1 cellular context compared by ENCODE assay signal in genomic region chr16:57379579-57379978, GRCh38.
TF ChIP-seq lines count a peak whose summit lies in the region.

No MANE protein-coding gene starts in this region.

TF ChIP-seq in H1, 55 proteins besides CTCF, POLR2A, EP300 and RAD21:
- no peak for TF ChIP-seq KDM5A (IDR thresholded peaks at IDR 0.05; ENCODE audit: low read length)
- no peak for TF ChIP-seq ZNF274 (IDR thresholded peaks at IDR 0.05; ENCODE audit: borderline replicate concordance, extremely low read depth, low read length)
- TF ChIP-seq PHF8 (conservative IDR thresholded peaks at IDR 0.05; ENCODE audit: low read depth, low read length) = no peak
- TF ChIP-seq BCL11A (IDR thresholded peaks at IDR 0.05; ENCODE audit: low read depth in 2 of 2, low read length in 2 of 2) = no peak
- TF ChIP-seq KDM4A (IDR thresholded peaks at IDR 0.05; ENCODE audit: low read depth, low read length, severe bottlenecking) = no peak
- no peak for TF ChIP-seq RFX5 (IDR thresholded peaks at IDR 0.05; ENCODE audit: borderline replicate concordance, low read depth, low read length)
- no peak for TF ChIP-seq TAF1 (IDR thresholded peaks at IDR 0.05; ENCODE audit: low read depth, low read length)
- TF ChIP-seq USF2 (IDR thresholded peaks at IDR 0.05; ENCODE audit: low read length) = no peak
- TF ChIP-seq RNF2 (IDR thresholded peaks at IDR 0.05; ENCODE audit: borderline replicate concordance, low read depth, low read length, missing control alignments, poor library complexity, severe bottlenecking) = no peak
- no peak for TF ChIP-seq CBX5 (IDR thresholded peaks at IDR 0.05; ENCODE audit: low read depth, low read length)
- TF ChIP-seq MAX (IDR thresholded peaks at IDR 0.05) = no peak
